In the genomic region with DNA sequence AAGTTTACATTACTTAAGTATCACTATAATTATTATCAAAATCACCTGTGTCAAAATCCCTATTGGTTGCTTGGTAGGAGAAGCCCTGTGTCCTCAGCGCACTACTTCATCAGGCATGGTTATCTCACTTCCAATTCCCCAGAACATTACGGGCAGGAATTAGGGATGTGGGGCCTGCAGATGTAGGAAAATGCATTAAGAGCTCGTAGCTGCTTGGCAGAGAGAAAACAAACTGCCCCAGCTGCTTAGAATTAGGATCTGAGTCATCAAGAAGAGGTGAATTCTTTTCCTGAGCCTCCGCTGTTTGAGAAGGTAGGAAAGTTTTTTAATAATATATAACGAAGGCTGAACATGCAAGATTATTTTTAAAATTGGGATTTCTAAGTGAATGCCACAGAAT, we compare ENCODE assay signal across 22 cellular contexts. TPM values are rescaled to one million over a fixed set of nuclear protein-coding genes. Genes with fewer than 3 reads are reported as not detected.
A peak's percentile ranks its signal among the peaks of the same experiment; 100 is the strongest.
DNase-seq lines count a peak whose midpoint lies in the region; ATAC-seq and TF ChIP-seq lines count a peak whose summit lies in the region.
"Had no signal": no experiment of that assay in that cellular context is flagged by ENCODE, and none has a peak within 500 bp of the region (broad histone marks: within the 10 kb centered on the region; RNA-seq: fewer than 3 reads in every experiment).

No MANE protein-coding gene starts in this region.

- no peak for TF ChIP-seq CTCF in endodermal cell (conservative IDR thresholded peaks at IDR 0.05)

- peak overlapping the region; percentile 46 for H3K27ac Mint-ChIP-seq in endodermal cell
- H3K27ac Mint-ChIP-seq in T-helper 2 cell treated with Interferon-gamma antibody and Interleukin-4, amounts not matched to agents 5 μg/mL and 100 μg/mL, for 36 hours = no peak overlapping the region
- H3K27ac Mint-ChIP-seq in activated CD8-positive, alpha-beta memory T cell treated with anti-CD3 and anti-CD28 coated beads, Interleukin-2, amount 10 ng/mL, durations not matched to agents 7 days and 5 days = no peak overlapping the region
- H3K27ac Mint-ChIP-seq: activated T-helper 2 cell treated with anti-CD3 and anti-CD28 coated beads, Interferon-gamma antibody, Interleukin-2, Interleukin-4, amounts not matched to agents 10 μg/mL and 5 μg/mL and 100 μg/mL, durations not matched to agents 14 hours and 24 hours and 36 hours; natural killer cell; type B pancreatic cell had no signal

- H3K36me3 Mint-ChIP-seq in endodermal cell (ENCODE audit: low read depth) = no peaks in the 10 kb centered on the region
- H3K36me3 Mint-ChIP-seq in T-helper 2 cell treated with Interferon-gamma antibody and Interleukin-4, amounts not matched to agents 5 μg/mL and 100 μg/mL, for 36 hours (ENCODE audit: low read depth) = peaks cover 5% of the 10 kb centered on the region
- H3K36me3 Mint-ChIP-seq in activated CD8-positive, alpha-beta memory T cell treated with anti-CD3 and anti-CD28 coated beads, Interleukin-2, amount 10 ng/mL, durations not matched to agents 7 days and 5 days = no peaks in the 10 kb centered on the region
- H3K36me3 Mint-ChIP-seq: natural killer cell, type B pancreatic cell had no signal

- 66 to 71% methylated on average over 4 to 5 of the region's 5 CpGs for WGBS in endodermal cell (ENCODE audit: insufficient coverage in 1 of 2, insufficient read length in 1 of 2), 2 experiments

- no peak overlapping the region for H3K4me3 Mint-ChIP-seq in endodermal cell
- no peak overlapping the region for H3K4me3 Mint-ChIP-seq in T-helper 2 cell treated with Interferon-gamma antibody and Interleukin-4, amounts not matched to agents 5 μg/mL and 100 μg/mL, for 36 hours
- H3K4me3 Mint-ChIP-seq in activated CD8-positive, alpha-beta memory T cell treated with anti-CD3 and anti-CD28 coated beads, Interleukin-2, amount 10 ng/mL, durations not matched to agents 7 days and 5 days = no peak overlapping the region
- H3K4me3 Mint-ChIP-seq: natural killer cell, type B pancreatic cell had no signal

- H3K4me1 Mint-ChIP-seq in endodermal cell = peaks cover 8% of the 10 kb centered on the region
- peaks cover 13% of the 10 kb centered on the region for H3K4me1 Mint-ChIP-seq in T-helper 2 cell treated with Interferon-gamma antibody and Interleukin-4, amounts not matched to agents 5 μg/mL and 100 μg/mL, for 36 hours (ENCODE audit: low read depth)
- no peaks in the 10 kb centered on the region for H3K4me1 Mint-ChIP-seq in activated CD8-positive, alpha-beta memory T cell treated with anti-CD3 and anti-CD28 coated beads, Interleukin-2, amount 10 ng/mL, durations not matched to agents 7 days and 5 days
- H3K4me1 Mint-ChIP-seq: natural killer cell had no signal

- H3K27ac ChIP-seq in endodermal cell (ENCODE audit: low read depth, low read length) = no peak overlapping the region
- H3K27ac ChIP-seq: parathyroid adenoma, stomach had no signal

- H3K36me3 ChIP-seq in endodermal cell (ENCODE audit: control insufficient read depth, insufficient read depth, low read length) = no peaks in the 10 kb centered on the region
- H3K36me3 ChIP-seq: stomach had no signal

- H3K4me3 ChIP-seq in endodermal cell (ENCODE audit: low read length) = no peak overlapping the region
- H3K4me3 ChIP-seq: stomach had no signal

- no peaks in the 10 kb centered on the region for H3K27me3 ChIP-seq in endodermal cell (ENCODE audit: control insufficient read depth, insufficient read depth, low read length, poor library complexity, severe bottlenecking)
- H3K27me3 ChIP-seq: stomach had no signal

- no peaks in the 10 kb centered on the region for H3K27me3 Mint-ChIP-seq in endodermal cell (ENCODE audit: insufficient read depth)
- H3K27me3 Mint-ChIP-seq in T-helper 2 cell treated with Interferon-gamma antibody and Interleukin-4, amounts not matched to agents 5 μg/mL and 100 μg/mL, for 36 hours (ENCODE audit: low read depth) = peaks cover 4% of the 10 kb centered on the region
- peaks cover 15% of the 10 kb centered on the region for H3K27me3 Mint-ChIP-seq in activated CD8-positive, alpha-beta memory T cell treated with anti-CD3 and anti-CD28 coated beads, Interleukin-2, amount 10 ng/mL, durations not matched to agents 7 days and 5 days
- H3K27me3 Mint-ChIP-seq: type B pancreatic cell had no signal

- intact Hi-C loops in left colon (cut with DNase I, micrococcal nuclease) = no loop called here

- no peak overlapping the region for H3K9ac ChIP-seq in endodermal cell (ENCODE audit: extremely low read depth, low read length, poor library complexity, severe bottlenecking)
- H3K9ac ChIP-seq: parathyroid adenoma, SK-N-SH had no signal

- H3K9me3 ChIP-seq in endodermal cell (ENCODE audit: control insufficient read depth, low read length) = peaks cover 16% of the 10 kb centered on the region
- H3K9me3 ChIP-seq: SK-N-SH had no signal

- H3K9me3 Mint-ChIP-seq in endodermal cell = peaks cover 11% of the 10 kb centered on the region
- H3K9me3 Mint-ChIP-seq in T-helper 2 cell treated with Interferon-gamma antibody and Interleukin-4, amounts not matched to agents 5 μg/mL and 100 μg/mL, for 36 hours = peaks cover 13% of the 10 kb centered on the region
- H3K9me3 Mint-ChIP-seq in activated CD8-positive, alpha-beta memory T cell treated with anti-CD3 and anti-CD28 coated beads, Interleukin-2, amount 10 ng/mL, durations not matched to agents 7 days and 5 days (ENCODE audit: low read depth) = no peaks in the 10 kb centered on the region
- H3K9me3 Mint-ChIP-seq: natural killer cell, type B pancreatic cell had no signal

- DNase-seq in ELR (ENCODE audit: low read depth) = peak; percentile 13
- peak; percentile 60 for DNase-seq in NCI-H2029 treated with DMSO at 0.1 percent for 48 hours (lab: John Stamatoyannopoulos, UW)
- DNase-seq in endodermal cell = no peak
- DNase-seq in left colon = no peak
- DNase-seq in NCI-H2171 (lab: John Stamatoyannopoulos, UW) = no peak
- DNase-seq in NK-92 (lab: John Stamatoyannopoulos, UW; ENCODE audit: unreplicated experiment) = no peak
- no peak for DNase-seq in T-helper 2 cell treated with Interferon-gamma antibody and Interleukin-4, amounts not matched to agents 5 μg/mL and 100 μg/mL, for 36 hours (ENCODE audit: low spot score)
- DNase-seq in activated CD8-positive, alpha-beta memory T cell treated with anti-CD3 and anti-CD28 coated beads, Interleukin-2, amount 10 ng/mL, durations not matched to agents 7 days and 5 days = no peak
- DNase-seq: activated CD4-positive, CD25-positive, alpha-beta regulatory T cell; caudate nucleus; GOT3; hippocampal formation; kidney; natural killer cell; NCI-H526 treated with DMSO at 0.1 percent for 48 hours; SK-N-SH; stomach; T-helper 9 cell had no signal

- no peaks in the 10 kb centered on the region for H3K4me1 ChIP-seq in endodermal cell (ENCODE audit: control insufficient read depth, insufficient read depth, low read length)
- H3K4me1 ChIP-seq: parathyroid adenoma, stomach had no signal

- CTCF ChIA-PET in activated CD8-positive, alpha-beta memory T cell treated with anti-CD3 and anti-CD28 coated beads, Interleukin-2, amount 10 ng/mL, durations not matched to agents 7 days and 5 days (lab: Charles Lee) = no interaction called here

- peak; percentile 12 for ATAC-seq in left colon
- ATAC-seq in activated CD8-positive, alpha-beta memory T cell treated with anti-CD3 and anti-CD28 coated beads, Interleukin-2, amount 10 ng/mL, durations not matched to agents 7 days and 5 days = no peak
- ATAC-seq: natural killer cell had no signal

RNA-seq across cellular contexts. Expression of a gene that starts 31.1 kb away (rescaled TPM):
- total RNA-seq in endodermal cell (not detected), left colon (under 1 TPM in 1 of 2 donors, not detected in 1; 0.06 TPM)
- polyA plus RNA-seq in endodermal cell (2013, experiment 1 of 2) = not detected
- polyA plus RNA-seq in endodermal cell (2013, experiment 2 of 2) = not detected
- total RNA-seq in activated CD8-positive, alpha-beta memory T cell treated with anti-CD3 and anti-CD28 coated beads, Interleukin-2, amount 10 ng/mL, durations not matched to agents 7 days and 5 days = under 1 TPM; 0.18 to 0.61 TPM
- total RNA-seq: G401 had no signal
- polyA plus RNA-seq: SK-N-SH had no signal

Comparison
In these comparisons a context has a peak if more than half of its experiments do, and no peak if none do; other contexts are left out.
1. DNase-seq: peak in ELR (single experiment) and NCI-H2029 treated with DMSO at 0.1 percent for 48 hours (single experiment); none in endodermal cell (single experiment), left colon (0 of 2), NCI-H2171 (single experiment), NK-92 (single experiment), T-helper 2 cell treated with Interferon-gamma antibody and Interleukin-4, amounts not matched to agents 5 μg/mL and 100 μg/mL, for 36 hours (single experiment) and activated CD8-positive, alpha-beta memory T cell treated with anti-CD3 and anti-CD28 coated beads, Interleukin-2, amount 10 ng/mL, durations not matched to agents 7 days and 5 days (single experiment).